ENCODE assay signal across 8 cellular contexts in the genomic region with DNA sequence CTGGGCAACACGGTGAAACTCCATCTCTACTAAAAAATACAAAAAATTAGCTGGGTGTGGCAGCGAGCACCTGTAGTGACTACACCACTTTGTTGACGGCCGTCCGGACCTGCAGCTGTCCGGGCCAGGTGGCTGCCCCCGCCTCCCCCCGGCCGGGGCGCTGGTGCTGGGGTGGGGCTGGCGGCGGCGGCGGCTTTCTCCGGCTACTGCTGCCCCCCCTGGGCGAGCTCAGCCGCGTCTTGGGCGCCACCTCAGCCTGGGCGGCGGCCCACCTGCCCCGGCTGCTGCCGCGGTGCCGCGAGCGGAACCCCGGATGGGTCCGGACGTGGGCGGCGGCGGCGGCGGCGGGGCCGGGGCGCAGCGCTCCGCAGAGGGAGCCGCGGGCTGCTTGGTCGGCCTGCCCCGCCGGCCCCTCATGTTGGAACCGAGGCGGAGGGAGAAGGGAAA. TPM values are rescaled to one million over a fixed set of nuclear protein-coding genes. Genes with fewer than 3 reads are reported as not detected.
DNase-seq lines count a peak whose midpoint lies in the region; TF ChIP-seq lines count a peak whose summit lies in the region.
"Not testable (repeated sequence)": the region's sequence is repeated elsewhere in the genome, so short reads cannot be mapped to it uniquely, and the experiment has no call there.

No MANE protein-coding gene starts in this region.

- H2AK5ac ChIP-seq in H9 (ENCODE audit: insufficient read length, low read length); neuronal stem cell (ENCODE audit: low read depth, low read length): not testable (repeated sequence)

- intact Hi-C loops in adrenal gland (cut with DNase I): not testable (repeated sequence)

- not testable (repeated sequence) for TF ChIP-seq POLR2A in adrenal gland (IDR thresholded peaks at IDR 0.05)

- H3K4me3 ChIP-seq in GM08714 (ENCODE audit: low read length) (peak overlapping the region; percentile 81), HUES64 (ENCODE audit: low read length) (peak overlapping the region; percentile 69), adrenal gland (peak overlapping the region in 3 of 4 donors; percentile 48 to 86 (median 60)), cardiac muscle cell (peak overlapping the region; percentile 66), neuronal stem cell (ENCODE audit: low read length in 2 of 2) (peak overlapping the region; percentile 60 to 77)

- H3K36me3 ChIP-seq in HUES64 (ENCODE audit: insufficient read depth, low read length); adrenal gland (replicated peaks in 1 of 2); cardiac muscle cell; neuronal stem cell (replicated peaks in 1 of 2; ENCODE audit: control insufficient read depth in 2 of 2, insufficient read depth in 2 of 2, low read length in 2 of 2): not testable (repeated sequence)

- H3K23ac ChIP-seq in H9 (ENCODE audit: insufficient read length, low read depth, low read length): not testable (repeated sequence)
- H3K23ac ChIP-seq in neuronal stem cell (ENCODE audit: low read depth, low read length, poor library complexity): peak overlapping the region; percentile 98

- TF ChIP-seq CTCF in H9 (conservative IDR thresholded peaks at IDR 0.05); adrenal gland (IDR thresholded peaks at IDR 0.05); cardiac muscle cell (IDR thresholded peaks at IDR 0.05; ENCODE audit: low read depth, low read length): not testable (repeated sequence)

- not testable (repeated sequence) for H3K36me3 Mint-ChIP-seq in H9 (ENCODE audit: insufficient read depth in 1 of 3, low read depth in 3 of 3)

- not testable (repeated sequence) for H4K8ac ChIP-seq in H9 (replicated peaks; ENCODE audit: insufficient read length, low read depth, low read length); neuronal stem cell (ENCODE audit: low read depth, low read length)

- peak; percentile 63 for DNase-seq in H9
- DNase-seq in SK-MEL-5 (ENCODE audit: low read depth, low spot score): peak; percentile 45
- DNase-seq in adrenal gland: peak in 5 of 7 donors; percentile 38 to 57 (median 47)
- DNase-seq in cardiac muscle cell (ENCODE audit: low read depth in 1 of 2, low spot score in 1 of 2); neuronal stem cell (ENCODE audit: low spot score): not testable (repeated sequence)
- peak in 23 of 49 donors; percentile 21 to 69 (median 37) for DNase-seq in substantia nigra (lab: John Stamatoyannopoulos, UW)

- not testable (repeated sequence) for H2AFZ ChIP-seq in H9 (ENCODE audit: low read length)
- peak overlapping the region; percentile 99 for H2AFZ ChIP-seq in neuronal stem cell (ENCODE audit: low read length)

- H2BK5ac ChIP-seq in H9 (ENCODE audit: insufficient read length, low read length); neuronal stem cell (ENCODE audit: low read length): not testable (repeated sequence)

- H3K79me2 ChIP-seq in H9 (ENCODE audit: insufficient read depth, low read length): not testable (repeated sequence)

- H2BK120ac ChIP-seq in H9 (ENCODE audit: low read depth, low read length, poor library complexity, severe bottlenecking); neuronal stem cell (ENCODE audit: low read depth, low read length): not testable (repeated sequence)

- H3K9me3 Mint-ChIP-seq in H9: not testable (repeated sequence)

- H3K79me1 ChIP-seq in H9 (ENCODE audit: insufficient read depth, low read depth, low read length, poor library complexity, severe bottlenecking); neuronal stem cell (ENCODE audit: low read depth, low read length): not testable (repeated sequence)

- H3T11ph ChIP-seq in H9 (ENCODE audit: low read length): not testable (repeated sequence)

- not testable (repeated sequence) for H2BK12ac ChIP-seq in H9 (ENCODE audit: insufficient read length, low read depth, low read length); neuronal stem cell (ENCODE audit: low read length)

- H3K23me2 ChIP-seq in H9 (ENCODE audit: insufficient read length, low read depth, low read length, poor library complexity, severe bottlenecking): not testable (repeated sequence)

- H3K4me1 Mint-ChIP-seq in H9: peaks cover 9 to 14% of the 10 kb centered on the region in 2 experiments

- not testable (repeated sequence) for H4K20me1 ChIP-seq in H9 (ENCODE audit: control insufficient read depth, insufficient read depth, insufficient read length)

- H3K56ac ChIP-seq in H9 (ENCODE audit: insufficient read length, low read depth, low read length): not testable (repeated sequence)

- H3K4me1 ChIP-seq in H9 (ENCODE audit: insufficient read depth, low read length); HUES64 (ENCODE audit: insufficient read depth, low read length); adrenal gland (replicated peaks in 1 of 2); cardiac muscle cell (ENCODE audit: low read depth); neuronal stem cell (ENCODE audit: control insufficient read depth in 2 of 2, insufficient read depth in 1 of 2, low read depth in 1 of 2, low read length in 2 of 2): not testable (repeated sequence)

- H3K4ac ChIP-seq in H9 (ENCODE audit: low read depth, low read length); neuronal stem cell (ENCODE audit: low read length): not testable (repeated sequence)

- H3K9ac ChIP-seq in H9 (ENCODE audit: extremely low read depth, insufficient read length, low read length): peak overlapping the region; percentile 41
- H3K9ac ChIP-seq in HUES64 (ENCODE audit: low read depth, low read length): peak overlapping the region; percentile 65
- peak overlapping the region; percentile 81 for H3K9ac ChIP-seq in neuronal stem cell (ENCODE audit: low read depth, low read length, poor library complexity)

- WGBS in H9 (ENCODE audit: extremely low coverage, insufficient read length, low lambda C conversion rate): no CpG with 5 or more reads among the region's 47 CpGs
- under 1% methylated on average over 45 of the region's 47 CpGs for WGBS in HUES64
- WGBS in adrenal gland, 4 donors: 0 to 1% (median 0%) methylated on average over 1 to 47 of the region's 47 CpGs
- WGBS in neuronal stem cell (ENCODE audit: extremely low coverage in 2 of 2, insufficient read length in 2 of 2, insufficient replicate concordance in 1 of 2), 2 donors: no CpG with 5 or more reads among the region's 47 CpGs

- H3K18ac ChIP-seq in H9 (ENCODE audit: insufficient read length, low read depth, low read length); neuronal stem cell (ENCODE audit: low read length): not testable (repeated sequence)

- 0 out of 7 replicates have a peak overlapping the region, but pooled peaks of 1 of the 3 experiments have one; percentile 14 for H3K27ac Mint-ChIP-seq in H9

- H4K5ac ChIP-seq in H9 (ENCODE audit: insufficient read length, low read depth, low read length): not testable (repeated sequence)

- not testable (repeated sequence) for H3K9me3 ChIP-seq in H9 (ENCODE audit: control insufficient read depth, low read depth, low read length); HUES64 (ENCODE audit: insufficient read depth, low read depth, low read length); adrenal gland (replicated peaks in 1 of 3); cardiac muscle cell (ENCODE audit: low read depth); neuronal stem cell (replicated peaks in 1 of 2; ENCODE audit: control insufficient read depth in 2 of 2, insufficient read depth in 1 of 2, low read depth in 1 of 2, low read length in 2 of 2)

- peaks cover 15% of the 10 kb centered on the region for H3K27me3 Mint-ChIP-seq in H9 (ENCODE audit: low read depth)

- not testable (repeated sequence) for H2BK15ac ChIP-seq in H9 (ENCODE audit: low read depth, low read length); neuronal stem cell (ENCODE audit: low read length)

- not testable (repeated sequence) for H3K14ac ChIP-seq in H9 (ENCODE audit: insufficient read depth, low read length); neuronal stem cell (ENCODE audit: low read length)

- not testable (repeated sequence) for H3K27me3 ChIP-seq in H9 (ENCODE audit: insufficient read depth, low read length); HUES64 (ENCODE audit: insufficient read depth, low read length); adrenal gland; cardiac muscle cell; neuronal stem cell (ENCODE audit: control insufficient read depth in 3 of 3, insufficient read depth in 3 of 3, low read depth in 1 of 3, low read length in 3 of 3)

- H3K4me2 ChIP-seq in H9 (ENCODE audit: insufficient read depth, insufficient read length, low read length) (peak overlapping the region; percentile 16), neuronal stem cell (ENCODE audit: insufficient read depth, low read length, poor library complexity, severe bottlenecking) (peak overlapping the region; percentile 25)

- not testable (repeated sequence) for H4K91ac ChIP-seq in H9 (ENCODE audit: insufficient read length, low read depth, low read length); neuronal stem cell (ENCODE audit: low read depth, low read length, poor library complexity)

- in situ Hi-C loops in SK-MEL-5 (cut with HindIII; ENCODE audit: low pct_unique_long_range_greater_than_20kb, low sequenced_read_pairs): not testable (repeated sequence)

- not testable (repeated sequence) for H2BK20ac ChIP-seq in H9 (ENCODE audit: low read depth, low read length, poor library complexity, severe bottlenecking)

- not testable (repeated sequence) for H3K27ac ChIP-seq in H9 (ENCODE audit: insufficient read length, low read depth, low read length); neuronal stem cell (replicated peaks; ENCODE audit: low read length)
- H3K27ac ChIP-seq in HUES64 (ENCODE audit: low read depth, low read length) (peak overlapping the region; percentile 85; the same call in 1 of the 2 replicates), adrenal gland (peak overlapping the region; percentile 72 to 95 (median 94)), cardiac muscle cell (peak overlapping the region; percentile 98), substantia nigra (ENCODE audit: low read depth, low read length, poor library complexity, severe bottlenecking) (peak overlapping the region; percentile 79)

- peak overlapping the region; percentile 78 to 86 for H3K4me3 Mint-ChIP-seq in H9

RNA-seq across cellular contexts. Expression of a gene that starts 0.4 kb away (rescaled TPM):
- 5.4 and 7.1 TPM in 2 replicates for total RNA-seq in H9 (2021)
- polyA plus RNA-seq in HUES64 (2013, experiment 1 of 2): 3.2 TPM
- 3.0 TPM for polyA plus RNA-seq in HUES64 (2013, experiment 2 of 2)
- 3.0 and 4.2 TPM in 2 replicates for total RNA-seq in SK-MEL-5 (2014; rRNA removed; shearing (Covaris generic))
- polyA plus RNA-seq in SK-MEL-5 (2015; cell fraction: cytosol; rRNA removed): 0.65 and 1.0 TPM in 2 replicates
- 7.7 and 10.0 TPM in 2 replicates for polyA plus RNA-seq in SK-MEL-5 (2015; cell fraction: nucleus; rRNA removed)
- 10 to 100 TPM in 1 of 8 donors, 1 to 10 TPM in 7; 1.4 to 11.4 (median 5.6) TPM for total RNA-seq in adrenal gland
- polyA plus RNA-seq in adrenal gland: 10 to 100 TPM in 2 of 3 donors, 1 to 10 TPM in 1; 4.9 to 19.1 (median 10.3) TPM
- total RNA-seq in cardiac muscle cell: 3.3 and 4.2 TPM in 2 replicates
- polyA plus RNA-seq in cardiac muscle cell: 6.4 and 10.3 TPM in 2 replicates
- polyA plus RNA-seq in neuronal stem cell (2013, experiment 1 of 2): 3.1 TPM
- 4.3 TPM for polyA plus RNA-seq in neuronal stem cell (2013, experiment 2 of 2)
